28 cellular contexts compared by ENCODE assay signal in the genomic region with DNA sequence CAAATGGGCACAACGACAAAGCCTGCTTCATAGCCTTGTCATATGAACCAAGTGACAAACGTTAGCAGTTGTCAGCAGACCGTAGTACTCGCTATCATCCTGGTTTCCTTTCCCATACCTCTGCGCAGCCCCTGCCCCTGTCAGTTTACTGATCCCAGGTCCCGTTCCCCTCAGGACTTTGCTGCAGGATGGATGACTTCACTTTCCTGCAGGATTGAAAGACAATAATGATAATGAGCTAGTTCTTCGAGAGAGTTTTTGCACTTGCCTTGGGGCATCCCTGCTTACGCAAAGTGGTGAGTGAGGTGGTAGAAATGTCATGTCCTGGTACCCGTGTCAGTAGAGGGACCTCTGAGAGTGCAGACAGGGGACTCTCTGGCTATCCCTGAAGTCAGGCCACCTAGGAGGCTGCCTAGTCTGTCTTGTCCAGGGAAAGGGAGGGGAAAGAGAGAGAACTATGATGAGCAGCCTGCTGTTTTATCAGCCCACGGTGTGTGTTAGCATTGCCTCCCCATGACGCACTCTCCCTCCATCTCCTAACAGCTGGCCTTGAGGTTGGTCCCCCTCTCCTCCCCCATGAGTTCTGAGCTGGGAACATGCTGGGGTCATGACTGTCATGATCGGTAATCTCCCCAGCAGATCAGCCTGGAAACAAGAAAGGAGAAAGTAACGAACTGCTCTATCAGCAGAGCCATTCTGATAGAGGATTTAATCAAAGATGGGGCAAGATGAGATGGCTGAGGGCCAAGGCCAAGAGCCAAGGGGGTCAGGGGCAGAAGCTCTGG. TPM values are rescaled to one million over a fixed set of nuclear protein-coding genes. Genes with fewer than 3 reads are reported as not detected.
A peak's percentile ranks its signal among the peaks of the same experiment; 100 is the strongest.
DNase-seq lines count a peak whose midpoint lies in the region; ATAC-seq and TF ChIP-seq lines count a peak whose summit lies in the region.
"Had no signal": no experiment of that assay in that cellular context is flagged by ENCODE, and none has a peak within 500 bp of the region (broad histone marks: within the 10 kb centered on the region; RNA-seq: fewer than 3 reads in every experiment).

No MANE protein-coding gene starts in this region.

- no peak overlapping the region for H3K27ac ChIP-seq in upper lobe of right lung
- H3K27ac ChIP-seq: thyroid gland had no signal

- no peaks in the 10 kb centered on the region for H3K9me3 Mint-ChIP-seq in activated T-helper 2 cell treated with anti-CD3 and anti-CD28 coated beads, Interferon-gamma antibody, Interleukin-2, Interleukin-4, amounts not matched to agents 10 μg/mL and 5 μg/mL and 100 μg/mL, durations not matched to agents 14 hours and 24 hours and 36 hours
- H3K9me3 Mint-ChIP-seq: CD8-positive, alpha-beta memory T cell; neural crest cell had no signal

- no peaks in the 10 kb centered on the region for H3K36me3 ChIP-seq in upper lobe of right lung
- H3K36me3 ChIP-seq: thyroid gland had no signal

- H3K27me3 Mint-ChIP-seq in activated T-helper 2 cell treated with anti-CD3 and anti-CD28 coated beads, Interferon-gamma antibody, Interleukin-2, Interleukin-4, amounts not matched to agents 10 μg/mL and 5 μg/mL and 100 μg/mL, durations not matched to agents 14 hours and 24 hours and 36 hours (ENCODE audit: low read depth) = peaks cover 20% of the 10 kb centered on the region

- no peak overlapping the region for H3K4me3 ChIP-seq in upper lobe of right lung
- H3K4me3 ChIP-seq: lung, mucosa of descending colon, thyroid gland had no signal

- H3K4me1 ChIP-seq in upper lobe of right lung = peaks cover 2% of the 10 kb centered on the region

- peak; percentile 65 for DNase-seq in cardiac septum (ENCODE audit: low spot score)
- DNase-seq in left cardiac atrium = no peak
- DNase-seq in amniotic epithelial cell (ENCODE audit: low read depth) = peak; percentile 56
- peak; percentile 29 for DNase-seq in left lobe of liver (ENCODE audit: low spot score)
- peak; percentile 19 for DNase-seq in upper lobe of right lung
- no peak for DNase-seq in NCI-H1105 (lab: John Stamatoyannopoulos, UW)
- DNase-seq in activated T-helper 2 cell treated with anti-CD3 and anti-CD28 coated beads, Interferon-gamma antibody, Interleukin-2, Interleukin-4, amounts not matched to agents 10 μg/mL and 5 μg/mL and 100 μg/mL, durations not matched to agents 14 hours and 24 hours and 36 hours (ENCODE audit: low spot score) = no peak
- DNase-seq: activated CD4-positive, alpha-beta T cell treated with anti-CD3 and anti-CD28 coated beads, Interleukin-2, amount 50 U/mL, for 48 hours; activated gamma-delta T cell treated with Interleukin-2 at 50 U/mL for 16 hours; CD8-positive, alpha-beta memory T cell; DMS 273 treated with DMSO at 0.1 percent for 48 hours; effector CD4-positive, alpha-beta T cell; mucosa of descending colon; NCI-H1694 treated with DMSO at 0.1 percent for 48 hours; NCI-H2171; NCI-H510A treated with DMSO at 0.1 percent for 48 hours; NK-92 treated with Interleukin-12 subunit alpha and Interleukin-12 subunit beta, amount 100 ng/mL, for 24 hours; PC-3; Right ventricle myocardium superior; stimulated activated CD4-positive, alpha-beta T cell treated with anti-CD3 and anti-CD28 coated beads, Interleukin-15, amount 100 ng/mL, for 24 hours; stimulated activated naive CD8-positive, alpha-beta T cell treated with anti-CD3 and anti-CD28 coated beads, Interleukin-15, Interleukin-2, amounts not matched to agents 100 U/mL and 50 U/mL, for 24 hours; SW 1271; thyroid gland had no signal

- ATAC-seq in left cardiac atrium (no peak), left lobe of liver (no peak), upper lobe of right lung (no peak), GM21737 (IDR thresholded peaks at IDR 0.05; ENCODE audit: unreplicated experiment) (no peak)
- ATAC-seq: mucosa of descending colon; stimulated activated naive CD8-positive, alpha-beta T cell treated with anti-CD3 and anti-CD28 coated beads, Interleukin-15, Interleukin-2, amounts not matched to agents 100 U/mL and 50 U/mL, for 24 hours had no signal

- no peaks in the 10 kb centered on the region for H3K9me3 ChIP-seq in upper lobe of right lung
- H3K9me3 ChIP-seq: mucosa of descending colon, thyroid gland had no signal

- no peak overlapping the region for H3K4me3 Mint-ChIP-seq in activated T-helper 2 cell treated with anti-CD3 and anti-CD28 coated beads, Interferon-gamma antibody, Interleukin-2, Interleukin-4, amounts not matched to agents 10 μg/mL and 5 μg/mL and 100 μg/mL, durations not matched to agents 14 hours and 24 hours and 36 hours (ENCODE audit: low read depth)
- H3K4me3 Mint-ChIP-seq: brain; CD8-positive, alpha-beta memory T cell; neural crest cell had no signal

- H3K27ac Mint-ChIP-seq in activated T-helper 2 cell treated with anti-CD3 and anti-CD28 coated beads, Interferon-gamma antibody, Interleukin-2, Interleukin-4, amounts not matched to agents 10 μg/mL and 5 μg/mL and 100 μg/mL, durations not matched to agents 14 hours and 24 hours and 36 hours = no peak overlapping the region
- H3K27ac Mint-ChIP-seq: CD8-positive, alpha-beta memory T cell; progenitor cell of endocrine pancreas had no signal

- no peaks in the 10 kb centered on the region for H3K4me1 Mint-ChIP-seq in activated T-helper 2 cell treated with anti-CD3 and anti-CD28 coated beads, Interferon-gamma antibody, Interleukin-2, Interleukin-4, amounts not matched to agents 10 μg/mL and 5 μg/mL and 100 μg/mL, durations not matched to agents 14 hours and 24 hours and 36 hours (ENCODE audit: low read depth)
- H3K4me1 Mint-ChIP-seq: neural crest cell had no signal

- no peaks in the 10 kb centered on the region for H3K36me3 Mint-ChIP-seq in activated T-helper 2 cell treated with anti-CD3 and anti-CD28 coated beads, Interferon-gamma antibody, Interleukin-2, Interleukin-4, amounts not matched to agents 10 μg/mL and 5 μg/mL and 100 μg/mL, durations not matched to agents 14 hours and 24 hours and 36 hours (ENCODE audit: low read depth)
- H3K36me3 Mint-ChIP-seq: brain; CD8-positive, alpha-beta memory T cell had no signal

- no peak for TF ChIP-seq CTCF in upper lobe of right lung (IDR thresholded peaks at IDR 0.05)

- intact Hi-C loops in cardiac septum (cut with DNase I) = no loop called here
- intact Hi-C loops in left cardiac atrium (cut with DNase I) = no loop called here
- intact Hi-C loops in upper lobe of right lung (cut with DNase I) = no loop called here
- intact Hi-C loops in activated T-helper 2 cell treated with anti-CD3 and anti-CD28 coated beads, Interferon-gamma antibody, Interleukin-2, Interleukin-4, amounts not matched to agents 10 μg/mL and 5 μg/mL and 100 μg/mL, durations not matched to agents 14 hours and 24 hours and 36 hours (cut with micrococcal nuclease) = no loop called here

- H3K27me3 ChIP-seq in upper lobe of right lung = no peaks in the 10 kb centered on the region
- H3K27me3 ChIP-seq: thyroid gland had no signal

RNA-seq across cellular contexts. Expression of a gene that starts 53.7 kb away (rescaled TPM):
- total RNA-seq in cardiac septum (42.3 TPM), left cardiac atrium (10 to 100 TPM; 36.3 to 39.1 TPM), left lobe of liver (29.9 TPM), upper lobe of right lung (71.5 TPM)
- 68.8 and 80.3 TPM in 2 replicates for total RNA-seq in activated T-helper 2 cell treated with anti-CD3 and anti-CD28 coated beads, Interferon-gamma antibody, Interleukin-2, Interleukin-4, amounts not matched to agents 10 μg/mL and 5 μg/mL and 100 μg/mL, durations not matched to agents 14 hours and 24 hours and 36 hours

Comparison
In these comparisons a context has a peak if more than half of its experiments do, and no peak if none do; other contexts are left out.
1. DNase-seq: peak in cardiac septum (single experiment), amniotic epithelial cell (single experiment), left lobe of liver (single experiment) and upper lobe of right lung (single experiment); none in left cardiac atrium (single experiment), NCI-H1105 (single experiment) and activated T-helper 2 cell treated with anti-CD3 and anti-CD28 coated beads, Interferon-gamma antibody, Interleukin-2, Interleukin-4, amounts not matched to agents 10 μg/mL and 5 μg/mL and 100 μg/mL, durations not matched to agents 14 hours and 24 hours and 36 hours (single experiment).